In the genomic region with DNA sequence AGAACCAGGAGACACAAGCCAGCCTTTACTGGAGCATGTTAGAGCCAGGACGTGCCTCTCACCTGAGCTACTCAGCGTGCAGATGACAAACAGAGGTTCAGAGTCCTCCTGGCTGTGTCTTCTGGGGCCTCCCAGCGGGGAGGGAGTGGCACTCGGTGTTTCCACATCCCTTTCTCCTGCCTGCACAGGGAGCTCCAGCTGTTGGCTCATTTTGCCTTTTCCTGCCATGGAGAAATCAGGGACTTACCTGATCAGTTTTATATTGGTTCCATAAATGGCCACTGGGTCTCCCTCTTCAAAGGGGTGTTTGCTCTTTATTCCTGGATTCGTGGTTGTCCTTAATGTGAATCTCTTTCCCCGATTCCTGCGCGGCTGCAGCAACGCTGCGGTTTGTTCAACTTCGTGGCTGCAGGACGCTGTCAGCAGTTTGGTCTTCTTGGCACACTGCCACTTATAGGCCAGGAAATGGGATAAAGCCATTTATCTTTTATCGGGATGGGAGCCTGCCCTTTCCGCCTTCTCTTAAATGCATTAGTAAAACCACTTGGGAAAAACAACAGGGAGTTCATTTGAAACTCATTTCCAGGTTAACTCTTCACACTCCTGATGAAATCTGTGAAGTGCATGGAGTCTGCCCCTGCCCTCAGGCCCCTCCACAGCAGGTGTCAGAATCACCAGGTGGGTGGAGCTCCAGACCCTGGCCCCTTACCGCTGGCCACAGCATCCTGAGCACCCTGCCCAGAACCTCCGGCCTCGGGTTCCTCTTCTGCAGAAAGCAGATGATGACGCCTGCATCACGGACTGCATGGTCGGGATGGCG, we compare ENCODE assay signal across 10 cellular contexts. TPM values are rescaled to one million over a fixed set of nuclear protein-coding genes. Genes with fewer than 3 reads are reported as not detected.
DNase-seq lines count a peak whose midpoint lies in the region; ATAC-seq, FAIRE-seq and TF ChIP-seq lines count a peak whose summit lies in the region.
"Had no signal": no experiment of that assay in that cellular context is flagged by ENCODE, and none has a peak within 500 bp of the region (broad histone marks: within the 10 kb centered on the region; RNA-seq: fewer than 3 reads in every experiment).

No MANE protein-coding gene starts in this region.

- H2AFZ ChIP-seq in hepatocyte (no peak overlapping the region), trophoblast cell (ENCODE audit: insufficient read depth, low read length, poor library complexity) (no peak overlapping the region)

- H3K4ac ChIP-seq in trophoblast cell (ENCODE audit: low read depth, low read length): no peak overlapping the region

- H2BK120ac ChIP-seq in trophoblast cell (ENCODE audit: insufficient read depth, low read length, poor library complexity): no peak overlapping the region

- H3K4me2 ChIP-seq in hepatocyte (peak overlapping the region; percentile 69), trophoblast cell (ENCODE audit: low read length) (no peak overlapping the region)

- H4K20me1 ChIP-seq in hepatocyte (ENCODE audit: insufficient read depth, poor library complexity, severe bottlenecking): no peaks in the 10 kb centered on the region

- peak; percentile 34 for DNase-seq in AG08395 (ENCODE audit: low spot score)
- peak; percentile 8 for DNase-seq in LoVo (ENCODE audit: low spot score)
- DNase-seq in UCSD-AML1 (lab: John Stamatoyannopoulos, UW; ENCODE audit: unreplicated experiment): peak; percentile 80
- peak; percentile 81 for DNase-seq in hepatocyte (ENCODE audit: low spot score)
- no peak for DNase-seq in stimulated activated CD4-positive, alpha-beta T cell treated with anti-CD3 and anti-CD28 coated beads, Interleukin-4, amount 100 ng/mL, for 24 hours
- no peak for DNase-seq in HTR-8/SVneo (ENCODE audit: insufficient read length, low spot score)
- DNase-seq in trophoblast cell: no peak
- DNase-seq: erythroblast had no signal

- no peaks in the 10 kb centered on the region for H3K79me1 ChIP-seq in trophoblast cell (ENCODE audit: low read length)

- no peak overlapping the region for H3K14ac ChIP-seq in trophoblast cell (ENCODE audit: low read length)

- no peak overlapping the region for H2AK5ac ChIP-seq in trophoblast cell (ENCODE audit: low read length)

- no peak overlapping the region for H4K8ac ChIP-seq in trophoblast cell (ENCODE audit: low read depth, low read length)

- ATAC-seq in GM18867 (IDR thresholded peaks at IDR 0.05; ENCODE audit: unreplicated experiment): no peak
- ATAC-seq: natural killer cell treated with Interleukin-12 subunit alpha and Interleukin-12 subunit beta and Interleukin-15 and Interleukin-18, amount 100 ng/mL, for 72 hours had no signal

- FAIRE-seq in HTR-8/SVneo (lab: Jason Lieb, UNC): no peak

- no peak overlapping the region for H3K23ac ChIP-seq in trophoblast cell (ENCODE audit: low read length)

- no peak overlapping the region for H4K12ac ChIP-seq in trophoblast cell (ENCODE audit: low read depth, low read length)

- H3K27ac ChIP-seq in hepatocyte (peak overlapping the region; percentile 77), trophoblast cell (ENCODE audit: low read depth, low read length) (no peak overlapping the region)

- no peak overlapping the region for H2BK12ac ChIP-seq in trophoblast cell (ENCODE audit: low read length)

- H3K4me1 ChIP-seq in hepatocyte (ENCODE audit: insufficient read depth) (peaks cover 20% of the 10 kb centered on the region), trophoblast cell (ENCODE audit: control insufficient read depth in 1 of 2, insufficient read depth in 2 of 2, low read length in 2 of 2) (no peaks in the 10 kb centered on the region)

- peak; percentile 6 for TF ChIP-seq CTCF in hepatocyte (IDR thresholded peaks at IDR 0.05; ENCODE audit: poor library complexity)

- H3K27me3 ChIP-seq in hepatocyte (no peaks in the 10 kb centered on the region), trophoblast cell (ENCODE audit: insufficient read depth, low read length) (no peaks in the 10 kb centered on the region)

- no peak overlapping the region for H2BK5ac ChIP-seq in trophoblast cell (ENCODE audit: low read depth, low read length, poor library complexity)

- H3K9ac ChIP-seq in trophoblast cell (ENCODE audit: low read length): no peak overlapping the region

- no peak overlapping the region for H3K4me3 ChIP-seq in hepatocyte
- H3K4me3 ChIP-seq in trophoblast cell (ENCODE audit: low read depth, low read length): no peak overlapping the region

- H3K9me3 ChIP-seq in hepatocyte (ENCODE audit: low read depth): no peaks in the 10 kb centered on the region
- H3K9me3 ChIP-seq in trophoblast cell (ENCODE audit: insufficient read depth, low read depth, low read length): peaks cover 7% of the 10 kb centered on the region

- H3K18ac ChIP-seq in trophoblast cell (ENCODE audit: low read length): no peak overlapping the region

- H3K9me2 ChIP-seq in hepatocyte (replicated peaks; ENCODE audit: insufficient read depth): no peaks in the 10 kb centered on the region

- WGBS in hepatocyte (ENCODE audit: low lambda C conversion rate, missing lambda C conversion rate): 44% methylated on average over 21 of the region's 21 CpGs
- no CpG with 5 or more reads among the region's 21 CpGs for WGBS in trophoblast cell (ENCODE audit: extremely low coverage, insufficient coverage, insufficient read length)

- H3K79me2 ChIP-seq in hepatocyte: no peaks in the 10 kb centered on the region
- H3K79me2 ChIP-seq in trophoblast cell (ENCODE audit: control insufficient read depth, insufficient read depth, low read length, poor library complexity): no peaks in the 10 kb centered on the region

- H3K36me3 ChIP-seq in hepatocyte (replicated peaks; ENCODE audit: insufficient read depth, low read depth) (no peaks in the 10 kb centered on the region), trophoblast cell (ENCODE audit: control insufficient read depth in 1 of 2, insufficient read depth in 2 of 2, low read length in 2 of 2) (no peaks in the 10 kb centered on the region)

- H4K91ac ChIP-seq in trophoblast cell (ENCODE audit: low read depth, low read length): no peak overlapping the region

RNA-seq across cellular contexts. Expression of a gene that starts 39.8 kb away (rescaled TPM):
- total RNA-seq in hepatocyte: 16.7 and 22.4 TPM in 2 replicates
- 11.1 and 13.5 TPM in 2 replicates for polyA plus RNA-seq in hepatocyte
- polyA plus RNA-seq in trophoblast cell (2013): 0.68 and 0.77 TPM in 2 replicates

Comparison
In these comparisons a context has a peak if more than half of its experiments do, and no peak if none do; other contexts are left out.
1. DNase-seq: peak in AG08395 (single experiment), LoVo (single experiment), UCSD-AML1 (single experiment) and hepatocyte (single experiment); none in stimulated activated CD4-positive, alpha-beta T cell treated with anti-CD3 and anti-CD28 coated beads, Interleukin-4, amount 100 ng/mL, for 24 hours (single experiment), HTR-8/SVneo (single experiment) and trophoblast cell (0 of 2).